Comparison of ENCODE assay signal across 8 cellular contexts in genomic region chr18:76495435-76496199, GRCh38. TPM values are rescaled to one million over a fixed set of nuclear protein-coding genes. Genes with fewer than 3 reads are reported as not detected.
DNase-seq lines count a peak whose midpoint lies in the region; ATAC-seq and TF ChIP-seq lines count a peak whose summit lies in the region.

No MANE protein-coding gene starts in this region.

- peak overlapping the region; percentile 94 for H2AFZ ChIP-seq in KMS-11 (ENCODE audit: low read depth)

- H3K9ac ChIP-seq in KMS-11, result peak overlapping the region; percentile 96

- H3K4me1 ChIP-seq in KMS-11 (ENCODE audit: low read depth, poor library complexity, severe bottlenecking), result peaks cover under 1% of the 10 kb centered on the region

- H3K27me3 Mint-ChIP-seq in T-helper 1 cell treated with Interleukin-12 subunit alpha and Interleukin-12 subunit beta and Interleukin-4 antibody, amounts not matched to agents 30 μg/mL and 1 μg/mL, for 36 hours (ENCODE audit: low read depth), result peaks cover 80% of the 10 kb centered on the region
- H3K27me3 Mint-ChIP-seq in activated B cell treated with CpG ODN at 0.5 μM for 24 hours (peaks cover 13% of the 10 kb centered on the region), nephron progenitor cell (ENCODE audit: low read depth, poor library complexity) (peaks cover 3% of the 10 kb centered on the region)

- H4K20me1 ChIP-seq in KMS-11 (ENCODE audit: insufficient read depth), result no peaks in the 10 kb centered on the region

- no peak for DNase-seq in T-helper 1 cell
- peak; percentile 44 for DNase-seq in activated B cell treated with CpG ODN at 0.5 μM for 24 hours
- DNase-seq in fibroblast of mammary gland (ENCODE audit: low read depth), result peak; percentile 77
- DNase-seq in nephron progenitor cell, result peak; percentile 59
- DNase-seq in NK-92 treated with Interleukin-12 subunit alpha and Interleukin-12 subunit beta, amount 100 ng/mL, for 24 hours (lab: John Stamatoyannopoulos, UW), result no peak
- no peak for DNase-seq in amniotic stem cell (lab: John Stamatoyannopoulos, UW)

- intact Hi-C loops in activated B cell treated with CpG ODN at 0.5 μM for 24 hours (cut with micrococcal nuclease), result no loop called here

- H3K9me3 Mint-ChIP-seq in T-helper 1 cell treated with Interleukin-12 subunit alpha and Interleukin-12 subunit beta and Interleukin-4 antibody, amounts not matched to agents 30 μg/mL and 1 μg/mL, for 36 hours, result no peaks in the 10 kb centered on the region
- H3K9me3 Mint-ChIP-seq in activated B cell treated with CpG ODN at 0.5 μM for 24 hours (peaks cover 4% of the 10 kb centered on the region), nephron progenitor cell (peaks cover 6% of the 10 kb centered on the region)

- no peaks in the 10 kb centered on the region for H3K27me3 ChIP-seq in KMS-11 (ENCODE audit: insufficient read depth, low read depth)

- no peak for TF ChIP-seq CTCF in KMS-11 (conservative IDR thresholded peaks at IDR 0.05; ENCODE audit: low read depth, low read length)
- TF ChIP-seq CTCF in activated B cell treated with CpG ODN at 0.5 μM for 24 hours (IDR thresholded peaks at IDR 0.05), result no peak
- no peak for TF ChIP-seq CTCF in fibroblast of mammary gland (conservative IDR thresholded peaks at IDR 0.05; ENCODE audit: control insufficient read depth, insufficient read depth, low read depth, low read length)
- no peak for TF ChIP-seq CTCF in nephron progenitor cell (IDR thresholded peaks at IDR 0.05)

- peak overlapping the region; percentile 69 for H3K27ac Mint-ChIP-seq in T-helper 1 cell treated with Interleukin-12 subunit alpha and Interleukin-12 subunit beta and Interleukin-4 antibody, amounts not matched to agents 30 μg/mL and 1 μg/mL, for 36 hours
- H3K27ac Mint-ChIP-seq in activated B cell treated with CpG ODN at 0.5 μM for 24 hours (peak overlapping the region; percentile 75), nephron progenitor cell (peak overlapping the region; percentile 99)

- peaks cover 17% of the 10 kb centered on the region; the same call in 1 of the 2 replicates for H3K79me2 ChIP-seq in KMS-11 (ENCODE audit: insufficient read depth, low read depth)

- peak overlapping the region; percentile 93 for H3K27ac ChIP-seq in KMS-11

- CTCF ChIA-PET in activated B cell treated with CpG ODN at 0.5 μM for 24 hours (lab: Charles Lee), result no interaction called here

- H3K36me3 ChIP-seq in KMS-11 (ENCODE audit: insufficient read depth), result no peaks in the 10 kb centered on the region

- H3K4me2 ChIP-seq in KMS-11, result peak overlapping the region; percentile 88

- H3K4me1 Mint-ChIP-seq in T-helper 1 cell treated with Interleukin-12 subunit alpha and Interleukin-12 subunit beta and Interleukin-4 antibody, amounts not matched to agents 30 μg/mL and 1 μg/mL, for 36 hours (ENCODE audit: low read depth), result peaks cover 24% of the 10 kb centered on the region
- H3K4me1 Mint-ChIP-seq in activated B cell treated with CpG ODN at 0.5 μM for 24 hours, result peaks cover 48% of the 10 kb centered on the region
- peaks cover 43% of the 10 kb centered on the region for H3K4me1 Mint-ChIP-seq in nephron progenitor cell

- ATAC-seq in activated B cell treated with CpG ODN at 0.5 μM for 24 hours (ENCODE audit: low read depth), result peak; percentile 7

- H3K4me3 ChIP-seq in KMS-11 (IDR thresholded peaks at IDR 0.05; ENCODE audit: insufficient read depth, low read depth, low read length), result no peak overlapping the region
- peak overlapping the region; percentile 76 for H3K4me3 ChIP-seq in fibroblast of mammary gland (ENCODE audit: control insufficient read depth, low read depth, low read length)

- POLR2A ChIA-PET in activated B cell treated with CpG ODN at 0.5 μM for 24 hours (lab: Charles Lee), result interaction anchor here (0.5 to 1.0 kb wide), 2 partner anchors 16 to 19 kb away, joined by 3 to 4 read pairs; no protein-coding TSS in a partner anchor

- H3K36me3 Mint-ChIP-seq in T-helper 1 cell treated with Interleukin-12 subunit alpha and Interleukin-12 subunit beta and Interleukin-4 antibody, amounts not matched to agents 30 μg/mL and 1 μg/mL, for 36 hours (ENCODE audit: low read depth), result no peaks in the 10 kb centered on the region
- H3K36me3 Mint-ChIP-seq in activated B cell treated with CpG ODN at 0.5 μM for 24 hours (ENCODE audit: low read depth) (peaks cover 17% of the 10 kb centered on the region), nephron progenitor cell (ENCODE audit: low read depth) (peaks cover 5% of the 10 kb centered on the region)

- peak overlapping the region; percentile 76 for H3K4me3 Mint-ChIP-seq in T-helper 1 cell treated with Interleukin-12 subunit alpha and Interleukin-12 subunit beta and Interleukin-4 antibody, amounts not matched to agents 30 μg/mL and 1 μg/mL, for 36 hours
- peak overlapping the region; percentile 86 for H3K4me3 Mint-ChIP-seq in activated B cell treated with CpG ODN at 0.5 μM for 24 hours
- peak overlapping the region; percentile 94 for H3K4me3 Mint-ChIP-seq in nephron progenitor cell

RNA-seq across cellular contexts. Expression of gene ZNF516, which starts 0.6 kb away (rescaled TPM):
- total RNA-seq in activated B cell treated with CpG ODN at 0.5 μM for 24 hours, result 19.4 and 21.7 TPM in 2 replicates

Comparison
In these comparisons a context has a peak if more than half of its experiments do, and no peak if none do; other contexts are left out.
1. DNase-seq: peak in activated B cell treated with CpG ODN at 0.5 μM for 24 hours (single experiment), fibroblast of mammary gland (single experiment) and nephron progenitor cell (single experiment); none in T-helper 1 cell (0 of 5), NK-92 treated with Interleukin-12 subunit alpha and Interleukin-12 subunit beta, amount 100 ng/mL, for 24 hours (single experiment) and amniotic stem cell (single experiment).
2. Peak in every context shown above with its lines, with median percentiles within 50 percentile points of each other: H3K27ac Mint-ChIP-seq and H3K4me3 Mint-ChIP-seq.